In genomic region chr16:1990336-1991134, GRCh38 we compare ENCODE assay signal across 9 cellular contexts. TPM values are rescaled to one million over a fixed set of nuclear protein-coding genes. Genes with fewer than 3 reads are reported as not detected.
DNase-seq lines count a peak whose midpoint lies in the region; ATAC-seq and TF ChIP-seq lines count a peak whose summit lies in the region.
"Had no signal": no experiment of that assay in that cellular context is flagged by ENCODE, and none has a peak within 500 bp of the region (broad histone marks: within the 10 kb centered on the region; RNA-seq: fewer than 3 reads in every experiment).

No MANE protein-coding gene starts in this region.

- no peaks in the 10 kb centered on the region for H3K27me3 Mint-ChIP-seq in natural killer cell treated with Interleukin-12 subunit alpha and Interleukin-12 subunit beta and Interleukin-15 and Interleukin-18, amount 100 ng/mL, for 72 hours

- no TSS peak for BruUV-seq in mammary epithelial cell (replicated peaks; lab: Mats Ljungman, UMichigan)

- peak; percentile 50 to 64 (median 60) for DNase-seq in NCI-H1417 (lab: John Stamatoyannopoulos, UW)
- no peak for DNase-seq in NCI-H1417 treated with DMSO at 0.1 percent for 48 hours (lab: John Stamatoyannopoulos, UW)
- DNase-seq in NCI-H2171 (lab: John Stamatoyannopoulos, UW), result peak; percentile 46
- no peak for DNase-seq in mammary epithelial cell
- peak; percentile 79 for DNase-seq in natural killer cell treated with Interleukin-12 subunit alpha and Interleukin-12 subunit beta and Interleukin-15 and Interleukin-18, amount 100 ng/mL, for 72 hours (ENCODE audit: low spot score)
- DNase-seq in NCI-H226, result no peak
- no peak for DNase-seq in foreskin melanocyte

- CTCF ChIA-PET in mammary epithelial cell (lab: Charles Lee; ENCODE audit: low non-redundant PET), result no interaction called here

- peaks cover 3% of the 10 kb centered on the region for H3K9me3 ChIP-seq in mammary epithelial cell (replicated peaks; ENCODE audit: insufficient read depth, low read length)
- H3K9me3 ChIP-seq: right lobe of liver had no signal

- H3K4me3 Mint-ChIP-seq in natural killer cell treated with Interleukin-12 subunit alpha and Interleukin-12 subunit beta and Interleukin-15 and Interleukin-18, amount 100 ng/mL, for 72 hours, result peak overlapping the region; percentile 80

- peaks cover 3% of the 10 kb centered on the region for H3K79me2 ChIP-seq in mammary epithelial cell (ENCODE audit: insufficient read depth, low read length)

- peaks cover 11 to 32% of the 10 kb centered on the region in 2 donors for H3K4me1 Mint-ChIP-seq in natural killer cell treated with Interleukin-12 subunit alpha and Interleukin-12 subunit beta and Interleukin-15 and Interleukin-18, amount 100 ng/mL, for 72 hours (ENCODE audit: low read depth in 2 of 2)

- TF ChIP-seq CTCF in mammary epithelial cell (conservative IDR thresholded peaks at IDR 0.05 in 1 of 2, IDR thresholded peaks at IDR 0.05 in 1 of 2; ENCODE audit: extremely low read depth in 1 of 2, insufficient read depth in 1 of 2, low read depth in 1 of 2, low read length in 2 of 2), result no peak

- in situ Hi-C loops in mammary epithelial cell (cut with MboI; ENCODE audit: low sequenced_read_pairs in 2 of 2), result no loop called here

- peaks cover 7% of the 10 kb centered on the region for H3K36me3 ChIP-seq in mammary epithelial cell (ENCODE audit: insufficient read depth, low read length)

- H3K4me2 ChIP-seq in mammary epithelial cell (ENCODE audit: insufficient read depth, low read depth, low read length), result peak overlapping the region; percentile 77

- H3K4me3 ChIP-seq in mammary epithelial cell (replicated peaks in 1 of 3; ENCODE audit: insufficient read depth in 1 of 3, low read depth in 2 of 3, low read length in 3 of 3), result peak overlapping the region in 1 of 3 experiments; percentile 27
- H3K4me3 ChIP-seq: right lobe of liver had no signal

- H3K4me1 ChIP-seq in mammary epithelial cell (ENCODE audit: insufficient read depth, low read length), result peaks cover 16% of the 10 kb centered on the region

- intact Hi-C loops in mammary epithelial cell (cut with micrococcal nuclease), result no loop called here

- WGBS in mammary epithelial cell (ENCODE audit: low coverage, missing lambda C conversion rate), result 23% methylated on average over 13 of the region's 52 CpGs

- peak overlapping the region; percentile 65 to 82 for H3K27ac Mint-ChIP-seq in natural killer cell treated with Interleukin-12 subunit alpha and Interleukin-12 subunit beta and Interleukin-15 and Interleukin-18, amount 100 ng/mL, for 72 hours

- H2AFZ ChIP-seq in mammary epithelial cell (ENCODE audit: low read depth, low read length), result no peak overlapping the region

- no peaks in the 10 kb centered on the region for H3K36me3 Mint-ChIP-seq in natural killer cell treated with Interleukin-12 subunit alpha and Interleukin-12 subunit beta and Interleukin-15 and Interleukin-18, amount 100 ng/mL, for 72 hours

- no peak overlapping the region for H3K9ac ChIP-seq in mammary epithelial cell (ENCODE audit: insufficient read depth, low read length)

- H4K20me1 ChIP-seq in mammary epithelial cell (ENCODE audit: insufficient read depth, low read length), result no peaks in the 10 kb centered on the region

- H3K9me3 Mint-ChIP-seq in natural killer cell treated with Interleukin-12 subunit alpha and Interleukin-12 subunit beta and Interleukin-15 and Interleukin-18, amount 100 ng/mL, for 72 hours, result no peaks in the 10 kb centered on the region

- H3K27ac ChIP-seq in mammary epithelial cell (ENCODE audit: insufficient read depth, low read depth, low read length), result no peak overlapping the region
- H3K27ac ChIP-seq: right lobe of liver had no signal

- no peak for ATAC-seq in natural killer cell treated with Interleukin-12 subunit alpha and Interleukin-12 subunit beta and Interleukin-15 and Interleukin-18, amount 100 ng/mL, for 72 hours
- ATAC-seq in GM21515 (IDR thresholded peaks at IDR 0.05; ENCODE audit: unreplicated experiment), result no peak
- ATAC-seq: right lobe of liver had no signal

- dilution Hi-C loops in mammary epithelial cell (cut with HindIII; ENCODE audit: low sequenced_read_pairs), result no loop called here

- peaks cover 11% of the 10 kb centered on the region for H3K27me3 ChIP-seq in mammary epithelial cell (ENCODE audit: insufficient read depth, low read length)

RNA-seq across cellular contexts. Expression of gene SYNGR3, which starts 0.8 kb away (rescaled TPM):
- 1 to 10 TPM in 1 of 2 donors, under 1 TPM in 1; 0.17 to 3.6 TPM for total RNA-seq in mammary epithelial cell
- 0.33 TPM for polyA plus RNA-seq in mammary epithelial cell
- polyA minus RNA-seq in mammary epithelial cell, result not detected
- total RNA-seq in natural killer cell treated with Interleukin-12 subunit alpha and Interleukin-12 subunit beta and Interleukin-15 and Interleukin-18, amount 100 ng/mL, for 72 hours, result 10 to 100 TPM; 21.3 to 43.6 TPM

RNA-seq across cellular contexts. Expression of gene GFER, which starts 6.5 kb away (rescaled TPM):
- total RNA-seq in mammary epithelial cell, result 10 to 100 TPM in 1 of 2 donors, 1 to 10 TPM in 1; 6.5 to 30.7 TPM
- 12.6 TPM for polyA plus RNA-seq in mammary epithelial cell
- polyA minus RNA-seq in mammary epithelial cell, result 0.83 TPM
- 10 to 100 TPM; 31.9 to 41.7 TPM for total RNA-seq in natural killer cell treated with Interleukin-12 subunit alpha and Interleukin-12 subunit beta and Interleukin-15 and Interleukin-18, amount 100 ng/mL, for 72 hours

RNA-seq across cellular contexts. Expression of gene NOXO1, which starts 9.3 kb away (rescaled TPM):
- 1 to 10 TPM in 1 of 2 donors, not detected in 1; 3.1 TPM for total RNA-seq in mammary epithelial cell
- polyA plus RNA-seq in mammary epithelial cell, result 0.52 TPM
- not detected for polyA minus RNA-seq in mammary epithelial cell
- not detected for total RNA-seq in natural killer cell treated with Interleukin-12 subunit alpha and Interleukin-12 subunit beta and Interleukin-15 and Interleukin-18, amount 100 ng/mL, for 72 hours

RNA-seq across cellular contexts. Expression of gene TBL3, which starts 18.7 kb away (rescaled TPM):
- 10 to 100 TPM; 33.2 to 46.5 TPM for total RNA-seq in mammary epithelial cell
- 65.9 TPM for polyA plus RNA-seq in mammary epithelial cell
- 30.4 TPM for polyA minus RNA-seq in mammary epithelial cell
- total RNA-seq in natural killer cell treated with Interleukin-12 subunit alpha and Interleukin-12 subunit beta and Interleukin-15 and Interleukin-18, amount 100 ng/mL, for 72 hours, result 10 to 100 TPM; 39.3 to 78.3 TPM

RNA-seq across cellular contexts. Expression of gene ZNF598, which starts 19.1 kb away (rescaled TPM):
- total RNA-seq in mammary epithelial cell, result 100 to 1,000 TPM in 1 of 2 donors, 10 to 100 TPM in 1; 31.8 to 133 TPM
- polyA plus RNA-seq in mammary epithelial cell, result 45.4 TPM
- polyA minus RNA-seq in mammary epithelial cell, result 13.2 TPM
- total RNA-seq in natural killer cell treated with Interleukin-12 subunit alpha and Interleukin-12 subunit beta and Interleukin-15 and Interleukin-18, amount 100 ng/mL, for 72 hours, result 100 to 1,000 TPM in 1 of 2 donors, 10 to 100 TPM in 1; 83.1 to 163 TPM

Comparison
In these comparisons a context has a peak if more than half of its experiments do, and no peak if none do; other contexts are left out.
1. DNase-seq: peak in NCI-H1417 (3 of 3), NCI-H2171 (single experiment) and natural killer cell treated with Interleukin-12 subunit alpha and Interleukin-12 subunit beta and Interleukin-15 and Interleukin-18, amount 100 ng/mL, for 72 hours (single experiment); none in NCI-H1417 treated with DMSO at 0.1 percent for 48 hours (single experiment), mammary epithelial cell (single experiment), NCI-H226 (single experiment) and foreskin melanocyte (single experiment).
2. RNA of gene SYNGR3, which starts 0.8 kb away (total RNA-seq): 21.3 to 43.6 TPM in natural killer cell treated with Interleukin-12 subunit alpha and Interleukin-12 subunit beta and Interleukin-15 and Interleukin-18, amount 100 ng/mL, for 72 hours; 0.17 to 3.6 TPM in mammary epithelial cell; every median in the first group is over 4 times any median in the second.